In the genomic region with DNA sequence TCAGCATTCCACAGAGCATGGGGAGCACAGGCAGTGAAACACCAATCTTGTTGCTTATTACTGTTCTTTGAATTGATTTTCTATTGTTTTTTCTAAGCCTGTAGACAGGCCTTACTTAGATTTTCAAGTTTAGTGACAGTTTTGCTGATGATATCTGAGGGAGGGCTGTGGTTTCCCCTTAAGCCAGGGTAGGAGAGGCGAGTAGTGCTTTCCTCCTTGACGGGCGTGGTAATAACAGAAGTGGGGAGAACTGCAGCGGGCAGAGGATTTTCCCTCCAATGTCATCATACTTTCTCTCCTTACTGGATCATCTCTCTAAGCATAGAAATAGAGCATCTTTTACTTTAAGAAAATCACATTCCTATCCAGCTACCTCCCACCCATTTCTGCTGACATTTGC, we compare ENCODE assay signal across 17 cellular contexts.
DNase-seq lines count a peak whose midpoint lies in the region; ATAC-seq and TF ChIP-seq lines count a peak whose summit lies in the region.
"Had no signal": no experiment of that assay in that cellular context is flagged by ENCODE, and none has a peak within 500 bp of the region (broad histone marks: within the 10 kb centered on the region; RNA-seq: fewer than 3 reads in every experiment).

No MANE protein-coding gene starts in this region.

- H3F3A ChIP-seq in Loucy (ENCODE audit: low read depth): no peaks in the 10 kb centered on the region

- no peaks in the 10 kb centered on the region for H3K9me3 ChIP-seq in breast epithelium
- no peaks in the 10 kb centered on the region for H3K9me3 ChIP-seq in Loucy (ENCODE audit: insufficient read depth, low read depth, low read length)
- H3K9me3 ChIP-seq in mammary epithelial cell (replicated peaks; ENCODE audit: insufficient read depth, low read length): no peaks in the 10 kb centered on the region
- H3K9me3 ChIP-seq: Caco-2, HAP-1, SK-N-SH had no signal

- intact Hi-C loops in MCF 10A (cut with micrococcal nuclease) (no loop called here), breast epithelium (cut with DNase I; ENCODE audit: low total_unique reads) (no loop called here), mammary epithelial cell (cut with micrococcal nuclease) (no loop called here)

- no peaks in the 10 kb centered on the region for H3K9me3 Mint-ChIP-seq in MCF 10A (ENCODE audit: unreplicated experiment)
- H3K9me3 Mint-ChIP-seq in stimulated activated naive B cell treated with anti-CD40 and anti-IgM and Interleukin-4, amounts not matched to agents 10 μg/mL and 1 μg/mL and 100 μg/mL, for 72 hours: peaks cover 0 to 1% of the 10 kb centered on the region in 2 donors
- H3K9me3 Mint-ChIP-seq: CD4-positive, alpha-beta T cell had no signal

- H3K36me3 Mint-ChIP-seq in MCF 10A (ENCODE audit: insufficient read depth, unreplicated experiment): no peaks in the 10 kb centered on the region
- H3K36me3 Mint-ChIP-seq in stimulated activated naive B cell treated with anti-CD40 and anti-IgM and Interleukin-4, amounts not matched to agents 10 μg/mL and 1 μg/mL and 100 μg/mL, for 72 hours: no peaks in the 10 kb centered on the region

- dilution Hi-C loops in mammary epithelial cell (cut with HindIII; ENCODE audit: low sequenced_read_pairs): no loop called here

- H3K4me1 ChIP-seq in breast epithelium: no peaks in the 10 kb centered on the region
- peaks cover 29% of the 10 kb centered on the region for H3K4me1 ChIP-seq in Loucy (ENCODE audit: insufficient read depth, low read length, poor library complexity, severe bottlenecking)
- H3K4me1 ChIP-seq in mammary epithelial cell (ENCODE audit: insufficient read depth, low read length): peaks cover 21% of the 10 kb centered on the region
- H3K4me1 ChIP-seq: Caco-2, HAP-1 had no signal

- H3K4me1 Mint-ChIP-seq in MCF 10A (ENCODE audit: insufficient read depth, unreplicated experiment): peaks cover 21% of the 10 kb centered on the region
- no peaks in the 10 kb centered on the region for H3K4me1 Mint-ChIP-seq in stimulated activated naive B cell treated with anti-CD40 and anti-IgM and Interleukin-4, amounts not matched to agents 10 μg/mL and 1 μg/mL and 100 μg/mL, for 72 hours
- H3K4me1 Mint-ChIP-seq: IgD-negative memory B cell had no signal

- H3K9ac ChIP-seq in Loucy (ENCODE audit: low read depth, low read length, poor library complexity, severe bottlenecking) (no peak overlapping the region), mammary epithelial cell (ENCODE audit: insufficient read depth, low read length) (no peak overlapping the region)
- H3K9ac ChIP-seq: SK-N-SH had no signal

- H4K20me1 ChIP-seq in Loucy (ENCODE audit: insufficient read depth, low read length, poor library complexity, severe bottlenecking) (no peaks in the 10 kb centered on the region), mammary epithelial cell (ENCODE audit: insufficient read depth, low read length) (no peaks in the 10 kb centered on the region)

- no peak for TF ChIP-seq POLR2A in breast epithelium (IDR thresholded peaks at IDR 0.05)

- H3K27me3 ChIP-seq in breast epithelium: no peaks in the 10 kb centered on the region
- H3K27me3 ChIP-seq in Loucy (ENCODE audit: insufficient read depth, low read length, poor library complexity, severe bottlenecking): no peaks in the 10 kb centered on the region
- no peaks in the 10 kb centered on the region for H3K27me3 ChIP-seq in mammary epithelial cell (ENCODE audit: insufficient read depth, low read length)

- in situ Hi-C loops in mammary epithelial cell (cut with MboI; ENCODE audit: low sequenced_read_pairs in 2 of 2): no loop called here
- in situ Hi-C loops in KBM-7 (cut with MboI; ENCODE audit: low pct_unique_long_range_greater_than_20kb, low sequenced_read_pairs): no loop called here

- TF ChIP-seq CTCF in MCF 10A (IDR thresholded peaks at IDR 0.05; ENCODE audit: unreplicated experiment): no peak
- TF ChIP-seq CTCF in breast epithelium (IDR thresholded peaks at IDR 0.05): no peak
- TF ChIP-seq CTCF in Loucy (conservative IDR thresholded peaks at IDR 0.05; ENCODE audit: low read length): no peak
- TF ChIP-seq CTCF in mammary epithelial cell (conservative IDR thresholded peaks at IDR 0.05 in 1 of 2, IDR thresholded peaks at IDR 0.05 in 1 of 2; ENCODE audit: extremely low read depth in 1 of 2, insufficient read depth in 1 of 2, low read depth in 1 of 2, low read length in 2 of 2): no peak
- TF ChIP-seq CTCF in GM10248 (IDR thresholded peaks at IDR 0.05; ENCODE audit: control extremely low read depth, extremely low read depth, low read depth, missing control alignments): no peak

- H3K4me3 ChIP-seq in breast epithelium (no peak overlapping the region), Loucy (ENCODE audit: low read length, poor library complexity, severe bottlenecking) (peak overlapping the region; percentile 21), mammary epithelial cell (replicated peaks in 1 of 3; ENCODE audit: insufficient read depth in 1 of 3, low read depth in 2 of 3, low read length in 3 of 3) (no peak overlapping the region)
- H3K4me3 ChIP-seq: HAP-1 had no signal

- POLR2A ChIA-PET in MCF 10A (lab: Yijun Ruan, JAX): no interaction called here
- POLR2A ChIA-PET in GM10248 (lab: Yijun Ruan, JAX): no interaction called here

- no peaks in the 10 kb centered on the region for H3K9me2 ChIP-seq in Loucy (replicated peaks; ENCODE audit: low read depth, low read length)
- H3K9me2 ChIP-seq: SK-N-SH had no signal

- H3K79me2 ChIP-seq in Loucy (ENCODE audit: insufficient read depth, low read length): no peaks in the 10 kb centered on the region
- no peaks in the 10 kb centered on the region for H3K79me2 ChIP-seq in mammary epithelial cell (ENCODE audit: insufficient read depth, low read length)

- H2AFZ ChIP-seq in Loucy (ENCODE audit: low read length) (peak overlapping the region; percentile 78), mammary epithelial cell (ENCODE audit: low read depth, low read length) (peak overlapping the region; percentile 79)

- H3K27ac Mint-ChIP-seq in MCF 10A (ENCODE audit: low read depth, unreplicated experiment): peak overlapping the region; percentile 50
- no peak overlapping the region for H3K27ac Mint-ChIP-seq in stimulated activated naive B cell treated with anti-CD40 and anti-IgM and Interleukin-4, amounts not matched to agents 10 μg/mL and 1 μg/mL and 100 μg/mL, for 72 hours
- H3K27ac Mint-ChIP-seq: CD4-positive, alpha-beta T cell; IgD-negative memory B cell had no signal

- WGBS in mammary epithelial cell (ENCODE audit: low coverage, missing lambda C conversion rate): 96% methylated on average over 4 of the region's 4 CpGs

- CTCF ChIA-PET in MCF 10A (lab: Yijun Ruan, JAX): interaction anchor here (0.5 kb wide), 1 partner anchor 9 kb away, joined by 3 read pairs; no protein-coding TSS in a partner anchor
- CTCF ChIA-PET in mammary epithelial cell (lab: Charles Lee; ENCODE audit: low non-redundant PET): no interaction called here
- CTCF ChIA-PET in GM10248 (lab: Yijun Ruan, JAX): no interaction called here

- H3K4me2 ChIP-seq in Loucy (ENCODE audit: low read depth, low read length, poor library complexity, severe bottlenecking): peak overlapping the region; percentile 52
- H3K4me2 ChIP-seq in mammary epithelial cell (ENCODE audit: insufficient read depth, low read depth, low read length): no peak overlapping the region
- H3K4me2 ChIP-seq: SK-N-SH had no signal

- H3K36me3 ChIP-seq in breast epithelium: no peaks in the 10 kb centered on the region
- H3K36me3 ChIP-seq in Loucy (ENCODE audit: insufficient read depth, low read length): no peaks in the 10 kb centered on the region
- H3K36me3 ChIP-seq in mammary epithelial cell (ENCODE audit: insufficient read depth, low read length): no peaks in the 10 kb centered on the region
- H3K36me3 ChIP-seq: HAP-1 had no signal

- BruUV-seq in MCF 10A (replicated peaks; lab: Mats Ljungman, UMichigan) (no TSS peak), mammary epithelial cell (replicated peaks; lab: Mats Ljungman, UMichigan) (no TSS peak)

- peak; percentile 25 to 47 for ATAC-seq in stimulated activated naive B cell treated with anti-CD40 and anti-IgM and Interleukin-4, amounts not matched to agents 10 μg/mL and 1 μg/mL and 100 μg/mL, for 72 hours (replicated peaks)
- ATAC-seq in GM18511 (IDR thresholded peaks at IDR 0.05; ENCODE audit: unreplicated experiment): no peak

- no peak overlapping the region for H3K4me3 Mint-ChIP-seq in MCF 10A (ENCODE audit: unreplicated experiment)
- H3K4me3 Mint-ChIP-seq in stimulated activated naive B cell treated with anti-CD40 and anti-IgM and Interleukin-4, amounts not matched to agents 10 μg/mL and 1 μg/mL and 100 μg/mL, for 72 hours: no peak overlapping the region
- H3K4me3 Mint-ChIP-seq: CD4-positive, alpha-beta T cell; IgD-negative memory B cell had no signal

- DNase-seq in MCF 10A (ENCODE audit: unreplicated experiment): no peak
- no peak for DNase-seq in breast epithelium (ENCODE audit: low spot score in 2 of 2)
- no peak for DNase-seq in mammary epithelial cell
- no peak for DNase-seq in stimulated activated naive B cell treated with anti-CD40 and anti-IgM and Interleukin-4, amounts not matched to agents 10 μg/mL and 1 μg/mL and 100 μg/mL, for 72 hours
- DNase-seq in KBM-7: no peak
- no peak for DNase-seq in GM10248 (ENCODE audit: extremely low spot score)
- DNase-seq: Caco-2; CD4-positive, alpha-beta T cell; DMS153; NCI-H748 treated with DMSO at 0.1 percent for 48 hours; NK-92 treated with Interleukin-12 subunit alpha and Interleukin-12 subunit beta, amount 100 ng/mL, for 24 hours; Right ventricle myocardium superior; SK-N-SH had no signal

- H3K27ac ChIP-seq in breast epithelium (no peak overlapping the region), mammary epithelial cell (ENCODE audit: insufficient read depth, low read depth, low read length) (no peak overlapping the region)

- no peaks in the 10 kb centered on the region for H3K27me3 Mint-ChIP-seq in MCF 10A (ENCODE audit: insufficient read depth, unreplicated experiment)
- H3K27me3 Mint-ChIP-seq in stimulated activated naive B cell treated with anti-CD40 and anti-IgM and Interleukin-4, amounts not matched to agents 10 μg/mL and 1 μg/mL and 100 μg/mL, for 72 hours: peaks cover 0 to under 1% of the 10 kb centered on the region in 2 donors
